20 cellular contexts compared by ENCODE assay signal in genomic region chr14:60276347-60276746, GRCh38.
"Had no signal": no experiment of that assay in that cellular context is flagged by ENCODE, and none has a peak within 500 bp of the region (broad histone marks: within the 10 kb centered on the region; RNA-seq: fewer than 3 reads in every experiment).

No MANE protein-coding gene starts in this region.

- H3K4me3 Mint-ChIP-seq: activated CD4-positive, alpha-beta memory T cell treated with anti-CD3 and anti-CD28 coated beads for 36 hours; activated naive CD4-positive, alpha-beta T cell treated with anti-CD3 and anti-CD28 coated beads, Interleukin-2, amount 10 ng/mL, durations not matched to agents 7 days and 5 days; activated T-cell treated with anti-CD3 and anti-CD28 coated beads, Interleukin-2, amount 50 U/mL, for 24 hours; memory B cell; nephron progenitor cell had no signal

- ATAC-seq: gastrocnemius medialis had no signal

- H3K4me1 ChIP-seq: uterus had no signal

- H3K27ac ChIP-seq: coronary artery, esophagus muscularis mucosa, gastrocnemius medialis, left ventricle myocardium inferior, tibial nerve, uterus had no signal

- H3K27ac Mint-ChIP-seq: activated CD4-positive, alpha-beta memory T cell treated with anti-CD3 and anti-CD28 coated beads for 36 hours; activated naive CD4-positive, alpha-beta T cell treated with anti-CD3 and anti-CD28 coated beads, Interleukin-2, amount 10 ng/mL, durations not matched to agents 7 days and 5 days; activated T-cell treated with anti-CD3 and anti-CD28 coated beads, Interleukin-2, amount 50 U/mL, for 24 hours; memory B cell; nephron progenitor cell had no signal

- H3K9me3 ChIP-seq: esophagus muscularis mucosa, gastrocnemius medialis, left ventricle myocardium inferior, tibial nerve, uterus had no signal

- H3K4me3 ChIP-seq: coronary artery, esophagus muscularis mucosa, gastrocnemius medialis, left ventricle myocardium inferior, tibial nerve, uterus had no signal

- H3K27me3 ChIP-seq: esophagus muscularis mucosa, gastrocnemius medialis, tibial nerve, uterus had no signal

- H3K27me3 Mint-ChIP-seq: activated CD4-positive, alpha-beta memory T cell treated with anti-CD3 and anti-CD28 coated beads for 36 hours; activated naive CD4-positive, alpha-beta T cell treated with anti-CD3 and anti-CD28 coated beads, Interleukin-2, amount 10 ng/mL, durations not matched to agents 7 days and 5 days; activated T-cell treated with anti-CD3 and anti-CD28 coated beads, Interleukin-2, amount 50 U/mL, for 24 hours; memory B cell had no signal

- H3K36me3 ChIP-seq: esophagus muscularis mucosa, gastrocnemius medialis, left ventricle myocardium inferior, tibial nerve, uterus had no signal

- DNase-seq: activated CD4-positive, alpha-beta memory T cell treated with anti-CD3 and anti-CD28 coated beads for 36 hours; activated naive CD4-positive, alpha-beta T cell treated with anti-CD3 and anti-CD28 coated beads, Interleukin-2, amount 10 ng/mL, durations not matched to agents 7 days and 5 days; activated T-cell treated with anti-CD3 and anti-CD28 coated beads, Interleukin-2, amount 50 U/mL, for 24 hours; central memory CD4-positive, alpha-beta T cell; effector CD4-positive, alpha-beta T cell; gastrocnemius medialis; kidney; left ventricle myocardium inferior; nephron progenitor cell; occipital lobe; stimulated activated CD4-positive, alpha-beta T cell treated with anti-CD3 and anti-CD28 coated beads, Interleukin-4, amount 100 ng/mL, for 4 hours; stimulated activated CD8-positive, alpha-beta memory T cell treated with anti-CD3 and anti-CD28 coated beads, Interleukin-4, amount 100 ng/mL, for 48 hours; stimulated activated naive CD4-positive, alpha-beta T cell treated with Interleukin-2 at 50 U/mL for 16 hours; substantia nigra; T-helper 1 cell; uterus had no signal

- FAIRE-seq: kidney had no signal

- H3K9me3 Mint-ChIP-seq: activated CD4-positive, alpha-beta memory T cell treated with anti-CD3 and anti-CD28 coated beads for 36 hours; activated naive CD4-positive, alpha-beta T cell treated with anti-CD3 and anti-CD28 coated beads, Interleukin-2, amount 10 ng/mL, durations not matched to agents 7 days and 5 days; activated T-cell treated with anti-CD3 and anti-CD28 coated beads, Interleukin-2, amount 50 U/mL, for 24 hours; memory B cell had no signal
